In the genomic region with DNA sequence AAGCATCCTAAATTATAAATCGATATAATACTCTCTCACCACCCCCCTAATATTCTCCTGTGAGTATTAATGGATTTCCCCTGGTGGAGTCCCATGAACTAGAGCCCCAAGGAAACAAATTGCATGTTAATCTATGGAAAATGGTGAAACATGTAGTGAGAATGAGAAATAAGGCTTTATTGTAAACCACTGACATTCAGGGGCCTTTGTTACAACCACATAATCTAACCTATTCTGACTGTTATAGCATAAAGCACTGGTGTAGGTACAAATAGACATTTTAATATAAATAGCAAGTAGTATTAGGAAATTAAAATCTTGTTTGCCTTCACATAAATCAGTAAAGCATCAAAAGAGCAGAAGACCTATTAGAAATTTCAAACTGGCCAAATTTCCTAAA, we compare ENCODE assay signal across 21 cellular contexts.
"Had no signal": no experiment of that assay in that cellular context is flagged by ENCODE, and none has a peak within 500 bp of the region (broad histone marks: within the 10 kb centered on the region; RNA-seq: fewer than 3 reads in every experiment).

No MANE protein-coding gene starts in this region.

- FAIRE-seq: colon, frontal cortex, urothelium cell line had no signal

- DNase-seq: activated CD4-positive, alpha-beta memory T cell treated with anti-CD3 and anti-CD28 coated beads for 36 hours; activated CD4-positive, alpha-beta T cell treated with anti-CD3 and anti-CD28 coated beads, Interleukin-2, amount 10 ng/mL, durations not matched to agents 24 days and 14 days; activated CD4-positive, CD25-positive, alpha-beta regulatory T cell treated with anti-CD3 and anti-CD28 coated beads, Interleukin-2, amount 50 U/mL, for 72 hours; activated CD8-positive, alpha-beta memory T cell treated with anti-CD3 and anti-CD28 coated beads, Interleukin-2, amount 50 U/mL, for 4 hours; activated T-cell treated with anti-CD3 and anti-CD28 coated beads, Interleukin-2, amount 50 U/mL, for 1 hour; body of pancreas; effector CD8-positive, alpha-beta T cell; left cardiac atrium; naive B cell; nephron progenitor cell; right lobe of liver; stimulated activated CD4-positive, alpha-beta T cell treated with anti-CD3 and anti-CD28 coated beads, Interleukin-12 subunit alpha, Interleukin-12 subunit beta, amount 100 ng/mL, for 4 hours; stimulated activated CD4-positive, alpha-beta T cell treated with anti-CD3 and anti-CD28 coated beads, Interleukin-4, amount 100 ng/mL, for 1 hour; T-helper 2 cell had no signal

- H3K4me3 ChIP-seq: body of pancreas, right lobe of liver, tibial nerve had no signal

- H3K9me3 ChIP-seq: body of pancreas, neutrophil, right lobe of liver, tibial nerve had no signal

- H3K4me3 Mint-ChIP-seq: activated CD4-positive, alpha-beta memory T cell treated with anti-CD3 and anti-CD28 coated beads for 36 hours; activated CD4-positive, alpha-beta T cell treated with anti-CD3 and anti-CD28 coated beads, Interleukin-2, amount 10 ng/mL, durations not matched to agents 24 days and 14 days; activated naive CD4-positive, alpha-beta T cell treated with anti-CD3 and anti-CD28 coated beads, Interleukin-2, amount 50 U/mL, for 24 hours; activated T-helper 17 cell treated with anti-CD3 and anti-CD28 coated beads, Interleukin-2, amount 50 U/mL, for 72 hours; naive B cell; nephron progenitor cell had no signal

- H3K27ac ChIP-seq: body of pancreas, neutrophil, right lobe of liver, tibial nerve had no signal

- H3K36me3 Mint-ChIP-seq: activated CD4-positive, alpha-beta memory T cell treated with anti-CD3 and anti-CD28 coated beads for 36 hours had no signal

- ATAC-seq: body of pancreas, left cardiac atrium, right lobe of liver had no signal

- H3K27me3 Mint-ChIP-seq: activated CD4-positive, alpha-beta memory T cell treated with anti-CD3 and anti-CD28 coated beads for 36 hours; activated naive CD4-positive, alpha-beta T cell treated with anti-CD3 and anti-CD28 coated beads, Interleukin-2, amount 50 U/mL, for 24 hours; activated T-helper 17 cell treated with anti-CD3 and anti-CD28 coated beads, Interleukin-2, amount 50 U/mL, for 72 hours; naive B cell had no signal

- H3K4me1 ChIP-seq: body of pancreas, right lobe of liver, tibial nerve had no signal

- H3K27ac Mint-ChIP-seq: activated CD4-positive, alpha-beta memory T cell treated with anti-CD3 and anti-CD28 coated beads for 36 hours; activated CD4-positive, alpha-beta T cell treated with anti-CD3 and anti-CD28 coated beads, Interleukin-2, amount 10 ng/mL, durations not matched to agents 24 days and 14 days; activated T-helper 17 cell treated with anti-CD3 and anti-CD28 coated beads, Interleukin-2, amount 50 U/mL, for 72 hours; naive B cell had no signal

- H3K9me3 Mint-ChIP-seq: activated CD4-positive, alpha-beta memory T cell treated with anti-CD3 and anti-CD28 coated beads for 36 hours; activated naive CD4-positive, alpha-beta T cell treated with anti-CD3 and anti-CD28 coated beads, Interleukin-2, amount 50 U/mL, for 24 hours; activated T-helper 17 cell treated with anti-CD3 and anti-CD28 coated beads, Interleukin-2, amount 50 U/mL, for 72 hours had no signal

- H3K36me3 ChIP-seq: neutrophil, right lobe of liver, tibial nerve had no signal

- H3K27me3 ChIP-seq: body of pancreas, neutrophil, right lobe of liver, tibial nerve had no signal

- H3K4me1 Mint-ChIP-seq: naive B cell, nephron progenitor cell had no signal
